ENCODE assay signal across 8 cellular contexts in genomic region chr10:86585037-86585725, GRCh38.
DNase-seq lines count a peak whose midpoint lies in the region; ATAC-seq, FAIRE-seq and TF ChIP-seq lines count a peak whose summit lies in the region.

No MANE protein-coding gene starts in this region.

- intact Hi-C loops in CD14-positive monocyte (cut with micrococcal nuclease) = loop anchor here (1.0 to 2.0 kb wide), 2 partner anchors 184 to 185 kb away; no protein-coding TSS in a partner anchor

- peaks cover 17% of the 10 kb centered on the region for H3K4me1 Mint-ChIP-seq in CD14-positive monocyte

- H3K9me3 Mint-ChIP-seq in CD14-positive monocyte = peaks cover 0 to 2% (median 0%) of the 10 kb centered on the region in 7 donors

- TF ChIP-seq CTCF in CD14-positive monocyte (IDR thresholded peaks at IDR 0.05) = peak; percentile 96

- DNase-seq in CD14-positive monocyte (ENCODE audit: low spot score) (peak; percentile 64), GM19239 (ENCODE audit: insufficient read length, low spot score) (peak; percentile 79), NCI-H510A (lab: John Stamatoyannopoulos, UW) (peak; percentile 32), dermis microvascular lymphatic vessel endothelial cell (ENCODE audit: low read depth in 2 of 2) (peak; percentile 38 to 65), medulla oblongata (ENCODE audit: extremely low spot score) (peak; percentile 92)
- DNase-seq in activated CD4-positive, alpha-beta T cell treated with anti-CD3 and anti-CD28 coated beads, Interleukin-2, amount 50 U/mL, for 4 hours = peak; percentile 61 to 63
- peak; percentile 44 for DNase-seq in stimulated activated CD8-positive, alpha-beta memory T cell treated with anti-CD3 and anti-CD28 coated beads, Interleukin-15, amount 100 ng/mL, for 1 hour (ENCODE audit: low read depth)

- H3K27me3 Mint-ChIP-seq in CD14-positive monocyte (ENCODE audit: low read depth in 3 of 3) = peaks cover 2 to 6% (median 3%) of the 10 kb centered on the region in 3 donors

- no peaks in the 10 kb centered on the region for H3K36me3 Mint-ChIP-seq in CD14-positive monocyte

- H3K27ac Mint-ChIP-seq in CD14-positive monocyte = no peak overlapping the region

- peak; percentile 88 for ATAC-seq in HG03342 (IDR thresholded peaks at IDR 0.05; ENCODE audit: unreplicated experiment)

- no peak overlapping the region for H3K4me3 Mint-ChIP-seq in CD14-positive monocyte

- peak; percentile 75 for FAIRE-seq in GM19239 (lab: Jason Lieb, UNC)

Comparison
In these comparisons a context has a peak if more than half of its experiments do, and no peak if none do; other contexts are left out.
1. Peak in every context shown above with its lines: DNase-seq and ATAC-seq.
2. DNase-seq: peak in every context shown above with its lines; median percentile 92 in medulla oblongata; 79 in GM19239; 64 in CD14-positive monocyte; 62 in activated CD4-positive, alpha-beta T cell treated with anti-CD3 and anti-CD28 coated beads, Interleukin-2, amount 50 U/mL, for 4 hours; 52 in dermis microvascular lymphatic vessel endothelial cell; 44 in stimulated activated CD8-positive, alpha-beta memory T cell treated with anti-CD3 and anti-CD28 coated beads, Interleukin-15, amount 100 ng/mL, for 1 hour; 32 in NCI-H510A.